ENCODE assay signal across 1 cellular context in genomic region chr6:146358341-146359046, GRCh38.
TF ChIP-seq lines count a peak whose summit lies in the region.

No MANE protein-coding gene starts in this region.

TF ChIP-seq in GM23338, 12 proteins besides CTCF, POLR2A, EP300 and RAD21 (continued from another document):
- TF ChIP-seq POLR2AphosphoS5 (IDR thresholded peaks at IDR 0.05; ENCODE audit: low read depth) (no peak), EZH2phosphoT487 (IDR thresholded peaks at IDR 0.05; ENCODE audit: unreplicated experiment) (no peak), NANOG (IDR thresholded peaks at IDR 0.05; ENCODE audit: borderline replicate concordance) (no peak), REST (IDR thresholded peaks at IDR 0.05; ENCODE audit: unreplicated experiment) (no peak), EZH2 (IDR thresholded peaks at IDR 0.05; ENCODE audit: low read depth, unreplicated experiment) (no peak)
